In the genomic region with DNA sequence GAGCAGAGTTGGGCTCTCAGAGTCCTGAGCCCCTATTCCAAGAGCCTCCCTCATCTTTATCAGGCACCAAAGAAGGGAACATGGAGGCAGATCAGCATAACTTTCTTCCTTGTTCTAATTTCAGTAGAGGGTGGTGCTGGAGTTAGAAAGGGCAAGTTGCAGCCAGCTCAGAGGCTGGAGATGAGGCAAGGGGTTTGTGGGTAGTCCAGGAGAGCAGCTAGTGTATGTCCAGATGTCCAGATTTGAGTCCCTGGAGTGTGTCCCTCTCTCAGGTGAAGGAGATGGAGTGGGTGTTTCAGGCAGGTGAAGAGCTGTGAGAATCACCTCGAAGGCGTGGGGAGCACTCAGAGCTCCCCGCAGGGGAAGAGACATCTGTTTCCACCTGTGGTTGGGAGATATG, we compare ENCODE assay signal across 28 cellular contexts. TPM values are rescaled to one million over a fixed set of nuclear protein-coding genes. Genes with fewer than 3 reads are reported as not detected.
DNase-seq lines count a peak whose midpoint lies in the region; ATAC-seq and TF ChIP-seq lines count a peak whose summit lies in the region.
"Had no signal": no experiment of that assay in that cellular context is flagged by ENCODE, and none has a peak within 500 bp of the region (broad histone marks: within the 10 kb centered on the region; RNA-seq: fewer than 3 reads in every experiment).

No MANE protein-coding gene starts in this region.

- H3K4me1 Mint-ChIP-seq in endodermal cell: peaks cover 11% of the 10 kb centered on the region
- H3K4me1 Mint-ChIP-seq: activated CD4-positive, alpha-beta T cell treated with anti-CD3 and anti-CD28 coated beads, Interleukin-2, amount 10 ng/mL, durations not matched to agents 24 days and 14 days; activated naive CD8-positive, alpha-beta T cell treated with anti-CD3 and anti-CD28 coated beads, Interleukin-2, amount 50 U/mL, for 24 hours had no signal

- H3K79me2 ChIP-seq in HCT116 (ENCODE audit: insufficient read depth, low read length): no peaks in the 10 kb centered on the region

- POLR2A ChIA-PET in HCT116 (lab: Charles Lee): interaction anchor here (1.3 kb wide), 1 partner anchor 9 kb away, joined by 3 read pairs; no protein-coding TSS in a partner anchor

- H3K4me2 ChIP-seq in HCT116 (ENCODE audit: low read length): peak overlapping the region; percentile 52

- TF ChIP-seq RAD21 in HCT116 (IDR thresholded peaks at IDR 0.05; ENCODE audit: low read depth): no peak

- no peaks in the 10 kb centered on the region for H3K36me3 Mint-ChIP-seq in endodermal cell (ENCODE audit: low read depth)

- DNase-seq in HCT116 (ENCODE audit: low read depth, low spot score): no peak
- no peak for DNase-seq in endodermal cell
- no peak for DNase-seq in left ventricle myocardium superior
- peak; percentile 14 for DNase-seq in spleen
- DNase-seq in DMS 273 treated with DMSO at 0.1 percent for 48 hours (lab: John Stamatoyannopoulos, UW): no peak
- DNase-seq: activated CD4-positive, alpha-beta T cell treated with anti-CD3 and anti-CD28 coated beads, Interleukin-2, amount 10 ng/mL, durations not matched to agents 24 days and 14 days; activated naive CD8-positive, alpha-beta T cell treated with anti-CD3 and anti-CD28 coated beads, Interleukin-2, amount 50 U/mL, for 24 hours; activated T-cell treated with anti-CD3 and anti-CD28 coated beads, Interleukin-2, amount 50 U/mL, for 4 hours; hippocampal formation; Karpas-422; NCI-H510A treated with DMSO at 0.1 percent for 48 hours; NK-92 treated with Interleukin-12 subunit alpha and Interleukin-12 subunit beta, amount 100 ng/mL, for 24 hours; SIG-M5; stimulated activated CD4-positive, alpha-beta T cell treated with anti-CD3 and anti-CD28 coated beads, Interleukin-2, amount 100 ng/mL, for 48 hours; T-helper 9 cell had no signal

- no TSS peak for BruUV-seq in HCT116 (replicated peaks; lab: Mats Ljungman, UMichigan)

- no peaks in the 10 kb centered on the region for H3K36me3 ChIP-seq in HCT116 (ENCODE audit: control insufficient read depth in 1 of 2, insufficient read depth in 2 of 2, low read length in 2 of 2)
- H3K36me3 ChIP-seq in endodermal cell (ENCODE audit: control insufficient read depth, insufficient read depth, low read length): no peaks in the 10 kb centered on the region
- no peaks in the 10 kb centered on the region for H3K36me3 ChIP-seq in spleen
- H3K36me3 ChIP-seq: BLaER1 treated with 17β-estradiol and CSF1 and Interleukin-3, amounts not matched to agents 10 nM and 100 nM; neutrophil; upper lobe of left lung had no signal

- RAD21 ChIA-PET in HCT116 (lab: Charles Lee; ENCODE audit: low non-redundant PET in 1 of 2, low total read pairs in 2 of 2, uncharacterized antibody in 2 of 2, unreplicated experiment in 2 of 2): no interaction called here

- H3K9me3 Mint-ChIP-seq in endodermal cell: no peaks in the 10 kb centered on the region
- H3K9me3 Mint-ChIP-seq: activated CD4-positive, alpha-beta T cell treated with anti-CD3 and anti-CD28 coated beads, Interleukin-2, amount 10 ng/mL, durations not matched to agents 24 days and 14 days; activated naive CD8-positive, alpha-beta T cell treated with anti-CD3 and anti-CD28 coated beads, Interleukin-2, amount 50 U/mL, for 24 hours; activated T-cell treated with anti-CD3 and anti-CD28 coated beads, Interleukin-2, amount 50 U/mL, for 4 hours had no signal

- no peak overlapping the region for H3K9ac ChIP-seq in HCT116 (ENCODE audit: low read length)
- H3K9ac ChIP-seq in endodermal cell (ENCODE audit: extremely low read depth, low read length, poor library complexity, severe bottlenecking): no peak overlapping the region
- H3K9ac ChIP-seq: BLaER1 treated with 17β-estradiol and CSF1 and Interleukin-3, amounts not matched to agents 10 nM and 100 nM had no signal

- no peaks in the 10 kb centered on the region for H3K27me3 ChIP-seq in HCT116 (ENCODE audit: insufficient read depth, low read length)
- no peaks in the 10 kb centered on the region for H3K27me3 ChIP-seq in endodermal cell (ENCODE audit: control insufficient read depth, insufficient read depth, low read length, poor library complexity, severe bottlenecking)
- H3K27me3 ChIP-seq in spleen (replicated peaks in 1 of 7): peaks cover 0 to 77% (median 0%) of the 10 kb centered on the region in 7 donors
- H3K27me3 ChIP-seq: upper lobe of left lung had no signal

- no peaks in the 10 kb centered on the region for H3K9me2 ChIP-seq in HCT116 (ENCODE audit: insufficient read depth)

- H3K4me3 Mint-ChIP-seq in endodermal cell: no peak overlapping the region
- H3K4me3 Mint-ChIP-seq: activated CD4-positive, alpha-beta T cell treated with anti-CD3 and anti-CD28 coated beads, Interleukin-2, amount 10 ng/mL, durations not matched to agents 24 days and 14 days; activated naive CD8-positive, alpha-beta T cell treated with anti-CD3 and anti-CD28 coated beads, Interleukin-2, amount 50 U/mL, for 24 hours; activated T-cell treated with anti-CD3 and anti-CD28 coated beads, Interleukin-2, amount 50 U/mL, for 4 hours had no signal

- peak; percentile 7; the same call in 1 of the 2 replicates for ATAC-seq in HCT116
- peak; percentile 21 for ATAC-seq in left ventricle myocardium superior
- no peak for ATAC-seq in GM19467 (IDR thresholded peaks at IDR 0.05; ENCODE audit: unreplicated experiment)
- no peak for ATAC-seq in activated CD4-positive, CD25-positive, alpha-beta regulatory T cell treated with anti-CD3 and anti-CD28 coated beads, Interleukin-2, amount 50 U/mL, for 24 hours
- no peak for ATAC-seq in GM21723 (IDR thresholded peaks at IDR 0.05; ENCODE audit: unreplicated experiment)
- ATAC-seq: activated naive CD8-positive, alpha-beta T cell treated with anti-CD3 and anti-CD28 coated beads, Interleukin-2, amount 50 U/mL, for 24 hours; activated T-cell treated with anti-CD3 and anti-CD28 coated beads, Interleukin-2, amount 50 U/mL, for 4 hours; left lobe of liver had no signal

- no peaks in the 10 kb centered on the region for H3K9me3 ChIP-seq in HCT116 (ENCODE audit: control insufficient read depth in 1 of 2, insufficient read depth in 1 of 2, low read depth in 1 of 2, low read length in 2 of 2)
- H3K9me3 ChIP-seq in endodermal cell (ENCODE audit: control insufficient read depth, low read length): no peaks in the 10 kb centered on the region
- peaks cover 0 to 4% (median 2%) of the 10 kb centered on the region in 8 donors for H3K9me3 ChIP-seq in spleen
- H3K9me3 ChIP-seq: neutrophil, upper lobe of left lung had no signal

- H3K27me3 Mint-ChIP-seq in endodermal cell (ENCODE audit: insufficient read depth): peaks cover 6% of the 10 kb centered on the region

- no peaks in the 10 kb centered on the region for H4K20me1 ChIP-seq in HCT116 (ENCODE audit: insufficient read depth)

- TF ChIP-seq POLR2A in HCT116 (IDR thresholded peaks at IDR 0.05; ENCODE audit: borderline replicate concordance, extremely low read depth, insufficient read depth, insufficient read length) (no peak), spleen (IDR thresholded peaks at IDR 0.05) (no peak)

- intact Hi-C loops in HCT116 (cut with micrococcal nuclease): no loop called here
- intact Hi-C loops in left ventricle myocardium superior (cut with micrococcal nuclease): no loop called here
- intact Hi-C loops in spleen (cut with DNase I; ENCODE audit: low total_unique reads): no loop called here

- no peak overlapping the region for H2AFZ ChIP-seq in HCT116 (ENCODE audit: low read depth, low read length, poor library complexity, severe bottlenecking)

- CTCF ChIA-PET in HCT116 (lab: Charles Lee): no interaction called here

- H3K4me3 ChIP-seq in HCT116 (replicated peaks in 1 of 2; ENCODE audit: low read depth in 1 of 2, low read length in 2 of 2): peak overlapping the region in 1 of 2 experiments; percentile 5; a peak in 1 of 4 replicates
- H3K4me3 ChIP-seq in endodermal cell (ENCODE audit: low read length): no peak overlapping the region
- H3K4me3 ChIP-seq in spleen: no peak overlapping the region
- H3K4me3 ChIP-seq: BLaER1 treated with 17β-estradiol and CSF1 and Interleukin-3, amounts not matched to agents 10 nM and 100 nM; upper lobe of left lung had no signal

- peak overlapping the region; percentile 4 for H3K27ac Mint-ChIP-seq in endodermal cell
- H3K27ac Mint-ChIP-seq: activated CD4-positive, alpha-beta T cell treated with anti-CD3 and anti-CD28 coated beads, Interleukin-2, amount 10 ng/mL, durations not matched to agents 24 days and 14 days; activated naive CD8-positive, alpha-beta T cell treated with anti-CD3 and anti-CD28 coated beads, Interleukin-2, amount 50 U/mL, for 24 hours; progenitor cell of endocrine pancreas had no signal

- peaks cover 28 to 40% of the 10 kb centered on the region in 2 experiments for H3K4me1 ChIP-seq in HCT116 (ENCODE audit: control insufficient read depth in 1 of 2, insufficient read depth in 2 of 2, low read length in 2 of 2)
- peaks cover 2% of the 10 kb centered on the region for H3K4me1 ChIP-seq in endodermal cell (ENCODE audit: control insufficient read depth, insufficient read depth, low read length)
- H3K4me1 ChIP-seq in spleen: no peaks in the 10 kb centered on the region

- H3K27ac ChIP-seq in HCT116 (ENCODE audit: low read depth, low read length): no peak overlapping the region
- H3K27ac ChIP-seq in endodermal cell (ENCODE audit: low read depth, low read length): no peak overlapping the region
- peak overlapping the region in 1 of 8 donors; percentile 60 for H3K27ac ChIP-seq in spleen
- H3K27ac ChIP-seq: BLaER1 treated with 17β-estradiol and CSF1 and Interleukin-3, amounts not matched to agents 10 nM and 100 nM; epithelial cell of prostate; neutrophil; upper lobe of left lung; VCaP had no signal

- no peak for TF ChIP-seq CTCF in HCT116 (IDR thresholded peaks at IDR 0.05 in 2 of 3, conservative IDR thresholded peaks at IDR 0.05 in 1 of 3; ENCODE audit: borderline replicate concordance in 1 of 3, insufficient read depth in 1 of 3, low read depth in 2 of 3, low read length in 2 of 3)
- TF ChIP-seq CTCF in endodermal cell (conservative IDR thresholded peaks at IDR 0.05): no peak
- TF ChIP-seq CTCF in spleen (IDR thresholded peaks at IDR 0.05 in 8 of 11, conservative IDR thresholded peaks at IDR 0.05 in 3 of 11): no peak

- 82 to 100% methylated on average over 1 to 3 of the region's 3 CpGs for WGBS in endodermal cell (ENCODE audit: insufficient coverage in 1 of 2, insufficient read length in 1 of 2), 2 experiments
- 65 to 89% (median 71%) methylated on average over 3 of the region's 3 CpGs for WGBS in spleen, 5 donors

RNA-seq across cellular contexts. Expression of gene PRKAG3, which starts 0.5 kb away (rescaled TPM):
- total RNA-seq in HCT116 (2021; ENCODE audit: unreplicated experiment) (not detected), endodermal cell (not detected), left ventricle myocardium superior (0.12 TPM), spleen (not detected)
- polyA plus RNA-seq in HCT116 (2012): not detected in 2 replicates
- polyA plus RNA-seq in endodermal cell (2013, experiment 1 of 2): not detected
- polyA plus RNA-seq in endodermal cell (2013, experiment 2 of 2): not detected
- not detected for polyA plus RNA-seq in spleen
- total RNA-seq: activated CD4-positive, alpha-beta T cell treated with anti-CD3 and anti-CD28 coated beads, Interleukin-2, amount 10 ng/mL, durations not matched to agents 24 days and 14 days; activated T-cell treated with anti-CD3 and anti-CD28 coated beads, Interleukin-2, amount 50 U/mL, for 4 hours; cerebellum; left lobe of liver; mesenteric fat pad; progenitor cell of endocrine pancreas; upper lobe of left lung had no signal
- polyA plus RNA-seq: AG04450 had no signal

RNA-seq across cellular contexts. Expression of gene WNT6, which starts 27.5 kb away (rescaled TPM):
- 1.4 TPM for total RNA-seq in HCT116 (2021; ENCODE audit: unreplicated experiment)
- polyA plus RNA-seq in HCT116 (2012): 2.2 and 2.4 TPM in 2 replicates
- not detected for total RNA-seq in endodermal cell
- polyA plus RNA-seq in endodermal cell (2013, experiment 1 of 2): not detected
- polyA plus RNA-seq in endodermal cell (2013, experiment 2 of 2): 0.21 TPM
- total RNA-seq in left ventricle myocardium superior: 2.4 TPM
- 10 to 100 TPM in 3 of 7 donors, 1 to 10 TPM in 4; 2.2 to 10.9 (median 10.0) TPM for total RNA-seq in spleen
- 1 to 10 TPM; 1.1 to 4.0 (median 1.1) TPM for polyA plus RNA-seq in spleen
- total RNA-seq: activated CD4-positive, alpha-beta T cell treated with anti-CD3 and anti-CD28 coated beads, Interleukin-2, amount 10 ng/mL, durations not matched to agents 24 days and 14 days; cerebellum had no signal
- polyA plus RNA-seq: AG04450 had no signal

RNA-seq across cellular contexts. Expression of gene WNT10A, which starts 48.6 kb away (rescaled TPM):
- 1.5 TPM for total RNA-seq in HCT116 (2021; ENCODE audit: unreplicated experiment)
- 0.66 and 1.0 TPM in 2 replicates for polyA plus RNA-seq in HCT116 (2012)
- total RNA-seq in endodermal cell: not detected
- 0.89 TPM for polyA plus RNA-seq in endodermal cell (2013, experiment 1 of 2)
- 0.58 TPM for polyA plus RNA-seq in endodermal cell (2013, experiment 2 of 2)
- total RNA-seq in left ventricle myocardium superior: not detected
- 1 to 10 TPM; 1.6 to 7.9 (median 3.5) TPM for total RNA-seq in spleen
- 1 to 10 TPM; 1.5 to 2.5 (median 1.5) TPM for polyA plus RNA-seq in spleen
- total RNA-seq: left lobe of liver, mesenteric fat pad, progenitor cell of endocrine pancreas had no signal
- polyA plus RNA-seq: AG04450 had no signal

RNA-seq across cellular contexts. Expression of gene CYP27A1, which starts 50.1 kb away (rescaled TPM):
- total RNA-seq in HCT116 (2021; ENCODE audit: unreplicated experiment) (1.6 TPM), endodermal cell (10 to 100 TPM; 32.8 to 53.7 TPM), left ventricle myocardium superior (7.9 TPM), spleen (10 to 100 TPM; 11.6 to 24.9 (median 17.2) TPM)
- 0.38 and 0.84 TPM in 2 replicates for polyA plus RNA-seq in HCT116 (2012)
- 14.5 TPM for polyA plus RNA-seq in endodermal cell (2013, experiment 1 of 2)
- polyA plus RNA-seq in endodermal cell (2013, experiment 2 of 2): 14.4 TPM
- 10 to 100 TPM in 2 of 3 donors, 1 to 10 TPM in 1; 8.7 to 65.5 (median 13.2) TPM for polyA plus RNA-seq in spleen

Comparison
In these comparisons a context has a peak if more than half of its experiments do, and no peak if none do; other contexts are left out.
1. ATAC-seq: peak in HCT116 (single experiment) and left ventricle myocardium superior (single experiment); none in GM19467 (single experiment), activated CD4-positive, CD25-positive, alpha-beta regulatory T cell treated with anti-CD3 and anti-CD28 coated beads, Interleukin-2, amount 50 U/mL, for 24 hours (0 of 2) and GM21723 (single experiment).